8 cellular contexts compared by ENCODE assay signal in the genomic region with DNA sequence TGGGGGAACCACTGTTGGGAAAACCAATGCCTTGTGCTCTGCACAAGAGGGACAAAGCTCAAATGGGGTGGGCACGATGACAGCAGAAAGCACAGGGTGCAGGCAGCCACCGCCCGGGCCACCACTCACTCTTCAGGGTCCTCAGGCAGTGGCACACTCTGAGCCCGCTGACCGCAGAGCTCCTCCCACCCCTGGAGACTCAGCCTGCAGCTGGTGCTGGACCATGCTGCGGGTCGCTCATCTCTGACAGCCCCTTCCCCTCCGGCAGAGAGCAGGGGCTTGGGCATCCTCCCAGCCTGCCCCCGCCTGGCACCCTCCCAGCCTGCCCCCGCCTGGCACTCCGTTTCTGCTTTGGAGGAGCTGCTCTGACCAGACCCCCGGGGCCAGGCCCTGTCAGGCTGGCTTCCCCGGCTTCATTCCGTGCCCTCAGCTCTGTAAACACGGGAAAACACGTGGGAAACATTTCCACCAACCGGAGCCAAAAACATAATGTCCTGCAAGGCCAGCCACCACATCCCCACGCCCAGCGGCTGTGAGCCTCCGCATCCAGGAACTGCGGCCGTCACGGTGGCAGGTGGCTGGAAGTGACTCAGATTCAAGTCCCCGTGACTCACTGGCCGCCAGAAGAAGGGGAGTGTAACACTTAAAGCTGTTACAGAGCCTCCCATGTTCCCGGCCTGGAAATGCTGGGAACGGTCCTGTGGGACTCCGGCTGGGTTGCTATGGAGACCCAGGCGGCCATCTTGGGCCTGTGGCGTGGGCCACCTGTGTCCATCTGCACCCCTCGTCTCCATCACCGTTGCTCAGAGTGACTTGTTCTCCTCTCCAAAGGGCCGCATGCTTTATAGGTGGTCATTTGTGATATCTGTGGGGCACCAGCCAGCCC. TPM values are rescaled to one million over a fixed set of nuclear protein-coding genes. Genes with fewer than 3 reads are reported as not detected.
A peak's percentile ranks its signal among the peaks of the same experiment; 100 is the strongest.
DNase-seq lines count a peak whose midpoint lies in the region; ATAC-seq lines count a peak whose summit lies in the region.

No MANE protein-coding gene starts in this region.

- ATAC-seq in left ventricle myocardium superior = peak; percentile 82
- no peak for ATAC-seq in GM21576 (IDR thresholded peaks at IDR 0.05; ENCODE audit: unreplicated experiment)
- ATAC-seq in GM21717 (IDR thresholded peaks at IDR 0.05; ENCODE audit: unreplicated experiment) = no peak

- no peaks in the 10 kb centered on the region for H3K9me3 ChIP-seq in skeletal muscle tissue (ENCODE audit: control insufficient read depth in 3 of 3, low read length in 3 of 3)

- intact Hi-C loops in left ventricle myocardium superior (cut with micrococcal nuclease) = no loop called here

- DNase-seq in AG08395 (ENCODE audit: low spot score) (peak; percentile 84), HT-29 (ENCODE audit: low spot score) (peak; percentile 57), amniotic stem cell (lab: John Stamatoyannopoulos, UW) (peak; percentile 71), left ventricle myocardium superior (peak; percentile 88), ecto neural progenitor cell (ENCODE audit: low spot score) (no peak)

- peak overlapping the region; percentile 88 for H3K27ac ChIP-seq in skeletal muscle tissue (ENCODE audit: low read depth, low read length)

- peaks cover 56 to 87% (median 68%) of the 10 kb centered on the region in 3 donors for H3K4me1 ChIP-seq in skeletal muscle tissue (ENCODE audit: control insufficient read depth in 3 of 3, insufficient read depth in 3 of 3, low read length in 3 of 3)

- peak overlapping the region; percentile 2 to 71 (median 57) for H3K9ac ChIP-seq in skeletal muscle tissue (ENCODE audit: low read depth in 1 of 3, low read length in 3 of 3)

- H3K36me3 ChIP-seq in skeletal muscle tissue (ENCODE audit: control insufficient read depth in 3 of 3, insufficient read depth in 3 of 3, low read length in 3 of 3) = no peaks in the 10 kb centered on the region

- peak overlapping the region in 2 of 3 donors; percentile 49 to 67 for H3K4me3 ChIP-seq in skeletal muscle tissue (ENCODE audit: low read length in 3 of 3)

- no peaks in the 10 kb centered on the region for H3K27me3 ChIP-seq in skeletal muscle tissue (ENCODE audit: control insufficient read depth in 3 of 3, insufficient read depth in 3 of 3, low read length in 3 of 3)

RNA-seq across cellular contexts. Expression of gene SNED1, which starts 6.8 kb away (rescaled TPM):
- total RNA-seq in HT-29 (2014; rRNA removed; shearing (Covaris generic)) = not detected in 2 replicates
- 7.4 TPM for total RNA-seq in left ventricle myocardium superior
- 4.7 TPM for total RNA-seq in skeletal muscle tissue
